Comparison of ENCODE assay signal across 8 cellular contexts in the genomic region with DNA sequence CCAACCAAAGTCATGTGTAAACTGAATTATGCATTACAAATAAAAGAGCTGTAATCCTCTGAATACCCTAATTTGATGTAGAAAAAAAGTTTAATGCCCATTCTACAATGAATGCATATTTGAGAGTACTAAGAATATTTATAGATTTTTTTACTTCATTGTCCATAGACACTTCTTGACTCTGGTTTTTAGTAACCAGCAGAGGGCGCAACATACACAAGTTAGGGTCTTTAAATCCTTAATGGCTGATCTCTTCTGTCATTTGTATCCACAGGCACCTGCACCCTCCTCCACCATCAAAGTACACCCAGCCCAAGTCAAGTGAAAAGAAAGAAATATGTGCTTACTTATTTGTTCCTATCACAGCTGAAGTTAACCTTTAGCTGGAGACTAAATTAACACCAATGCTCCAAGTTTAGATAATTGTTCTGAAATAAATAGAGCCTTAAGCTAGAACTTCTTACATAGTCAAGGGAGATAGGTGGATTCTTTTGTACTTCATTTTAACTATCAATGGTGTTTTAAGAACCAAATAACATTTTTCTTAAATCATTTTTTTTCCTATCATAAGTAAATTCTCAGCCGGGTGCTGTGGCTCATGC.
DNase-seq lines count a peak whose midpoint lies in the region; ATAC-seq and TF ChIP-seq lines count a peak whose summit lies in the region.

No MANE protein-coding gene starts in this region.

- H3K27ac ChIP-seq in HL-60 (replicated peaks), result peak overlapping the region; percentile 82
- H3K27ac ChIP-seq in OCI-LY1 (ENCODE audit: low read depth, low read length, poor library complexity, severe bottlenecking), result no peak overlapping the region

- no peaks in the 10 kb centered on the region for H3F3A ChIP-seq in OCI-LY1 (ENCODE audit: insufficient read depth, low read length)

- POLR2A ChIA-PET in Caco-2 (lab: Charles Lee), result no interaction called here

- H3K9me3 Mint-ChIP-seq in Caco-2 (ENCODE audit: unreplicated experiment), result no peaks in the 10 kb centered on the region

- no peaks in the 10 kb centered on the region for H3K4me1 Mint-ChIP-seq in Caco-2 (ENCODE audit: low read depth, unreplicated experiment)

- H3K4me3 Mint-ChIP-seq in Caco-2 (ENCODE audit: unreplicated experiment), result no peak overlapping the region

- peaks cover 6% of the 10 kb centered on the region for H3K27me3 Mint-ChIP-seq in Caco-2 (ENCODE audit: insufficient read depth, unreplicated experiment)

- TF ChIP-seq CTCF in Caco-2 (IDR thresholded peaks at IDR 0.05; ENCODE audit: insufficient read depth in 1 of 2, low read depth in 1 of 2, low read length in 1 of 2, severe bottlenecking in 1 of 2, unreplicated experiment in 1 of 2), result peak; percentile 70
- TF ChIP-seq CTCF in GM20000 (IDR thresholded peaks at IDR 0.05; ENCODE audit: extremely low read depth, missing control alignments), result peak; percentile 45
- TF ChIP-seq CTCF in HL-60 (IDR thresholded peaks at IDR 0.05; ENCODE audit: insufficient read depth, low read length), result peak; percentile 31
- TF ChIP-seq CTCF in OCI-LY1 (IDR thresholded peaks at IDR 0.05; ENCODE audit: low read length), result peak; percentile 76
- TF ChIP-seq CTCF in fibroblast of mammary gland (conservative IDR thresholded peaks at IDR 0.05; ENCODE audit: control insufficient read depth, insufficient read depth, low read depth, low read length), result peak; percentile 76
- TF ChIP-seq CTCF in omental fat pad (IDR thresholded peaks at IDR 0.05), result peak in 1 of 3 donors; percentile 15

- H3K27ac Mint-ChIP-seq in Caco-2 (ENCODE audit: unreplicated experiment), result no peak overlapping the region

- no peaks in the 10 kb centered on the region for H3K9me2 ChIP-seq in OCI-LY1 (ENCODE audit: low read depth, low read length)

- intact Hi-C loops in Caco-2 (cut with micrococcal nuclease; ENCODE audit: unreplicated experiment), result loop anchor here (1.0 to 5.0 kb wide), 4 partner anchors 234 to 787 kb away; no protein-coding TSS in a partner anchor

- no peaks in the 10 kb centered on the region for H3K36me3 ChIP-seq in Caco-2 (ENCODE audit: control insufficient read depth, insufficient read depth, low read length)
- no peaks in the 10 kb centered on the region for H3K36me3 ChIP-seq in OCI-LY1 (ENCODE audit: insufficient read depth, low read length)

- H3K4me2 ChIP-seq in OCI-LY1 (ENCODE audit: low read length), result no peak overlapping the region

- H3K9me3 ChIP-seq in Caco-2, result no peaks in the 10 kb centered on the region
- H3K9me3 ChIP-seq in OCI-LY1 (ENCODE audit: low read length), result no peaks in the 10 kb centered on the region

- BruUV-seq in Caco-2 (replicated peaks; lab: Mats Ljungman, UMichigan), result no TSS peak

- CTCF ChIA-PET in Caco-2 (lab: Charles Lee), result interaction anchor here (0.6 to 1.1 kb wide), 2 partner anchors 233 to 1039 kb away, joined by 3 to 5 read pairs; no protein-coding TSS in a partner anchor

- H3K4me1 ChIP-seq in Caco-2, result 0 out of 2 replicates have a peak, but pooled peaks cover 5% of the 10 kb centered on the region
- no peaks in the 10 kb centered on the region for H3K4me1 ChIP-seq in OCI-LY1 (ENCODE audit: insufficient read depth, low read length, severe bottlenecking)

- no peak overlapping the region for H3K4me3 ChIP-seq in Caco-2 (ENCODE audit: low read depth, low read length)
- H3K4me3 ChIP-seq in HL-60 (replicated peaks; ENCODE audit: insufficient read depth, low read length), result no peak overlapping the region
- no peak overlapping the region for H3K4me3 ChIP-seq in OCI-LY1 (ENCODE audit: low read depth, low read length, poor library complexity, severe bottlenecking)
- no peak overlapping the region for H3K4me3 ChIP-seq in fibroblast of mammary gland (ENCODE audit: control insufficient read depth, low read depth, low read length)

- H3K79me2 ChIP-seq in OCI-LY1 (ENCODE audit: insufficient read depth, low read length), result no peaks in the 10 kb centered on the region

- peak; percentile 49 to 59 for DNase-seq in Caco-2
- peak; percentile 52 for DNase-seq in GM20000 (ENCODE audit: low spot score)
- DNase-seq in HL-60 (ENCODE audit: low read depth in 1 of 2, low spot score in 1 of 2), result peak; percentile 28 to 77
- DNase-seq in activated T-cell treated with anti-CD3 and anti-CD28 coated beads for 24 hours (ENCODE audit: low read depth), result peak; percentile 55
- peak; percentile 78 for DNase-seq in fibroblast of mammary gland (ENCODE audit: low read depth)
- DNase-seq in omental fat pad (ENCODE audit: low spot score), result peak; percentile 42
- peak; percentile 52 for DNase-seq in ureter (ENCODE audit: low spot score)

- no peaks in the 10 kb centered on the region for H3K36me3 Mint-ChIP-seq in Caco-2 (ENCODE audit: insufficient read depth, unreplicated experiment)

- H3K27me3 ChIP-seq in Caco-2 (replicated peaks; ENCODE audit: control insufficient read depth, insufficient read depth, low read length) (no peaks in the 10 kb centered on the region), HL-60 (ENCODE audit: insufficient read depth, poor library complexity, severe bottlenecking) (no peaks in the 10 kb centered on the region), OCI-LY1 (ENCODE audit: insufficient read depth, low read length) (no peaks in the 10 kb centered on the region)

- H4K20me1 ChIP-seq in OCI-LY1 (ENCODE audit: insufficient read depth, low read length), result no peaks in the 10 kb centered on the region

- no peak overlapping the region for H3K9ac ChIP-seq in OCI-LY1 (ENCODE audit: low read length)

- H2AFZ ChIP-seq in OCI-LY1 (ENCODE audit: low read length), result no peak overlapping the region

- ATAC-seq in omental fat pad (ENCODE audit: low FRiP score), result no peak
